In the genomic region with DNA sequence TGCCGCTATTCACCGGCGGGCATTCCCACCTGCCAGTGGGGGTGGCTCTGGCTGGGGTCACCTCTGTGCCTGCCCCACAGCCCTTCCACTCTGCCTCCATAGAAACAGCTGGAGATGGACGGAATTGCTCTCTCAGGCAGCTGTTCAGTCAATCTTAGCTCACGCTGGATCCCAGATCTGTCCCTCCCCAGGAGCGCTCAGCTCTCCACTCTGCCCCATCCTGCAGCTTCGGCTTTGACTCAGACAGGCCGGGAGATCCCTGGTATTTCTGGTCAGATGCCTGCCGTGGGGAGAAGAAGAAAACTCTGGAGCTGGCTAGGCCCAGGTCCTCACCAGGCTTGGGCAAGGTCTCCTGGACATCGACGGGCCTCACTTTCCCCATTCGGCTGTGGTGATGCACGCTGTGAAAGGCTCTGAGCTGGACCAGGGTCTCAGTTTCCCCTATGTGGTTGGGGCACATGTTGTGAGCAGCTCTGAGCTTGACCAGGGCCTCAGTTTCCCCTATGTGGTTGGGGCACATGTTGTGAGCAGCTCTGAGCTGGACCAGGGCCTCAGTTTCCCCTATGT, we compare ENCODE assay signal across 18 cellular contexts. TPM values are rescaled to one million over a fixed set of nuclear protein-coding genes. Genes with fewer than 3 reads are reported as not detected.
A peak's percentile ranks its signal among the peaks of the same experiment; 100 is the strongest.
DNase-seq lines count a peak whose midpoint lies in the region; ATAC-seq, FAIRE-seq and TF ChIP-seq lines count a peak whose summit lies in the region.
"Had no signal": no experiment of that assay in that cellular context is flagged by ENCODE, and none has a peak within 500 bp of the region (broad histone marks: within the 10 kb centered on the region; RNA-seq: fewer than 3 reads in every experiment).

No MANE protein-coding gene starts in this region.

- H3K4me2 ChIP-seq in K562 (ENCODE audit: insufficient read depth, low read length), result no peak overlapping the region
- no peak overlapping the region for H3K4me2 ChIP-seq in neuronal stem cell (ENCODE audit: insufficient read depth, low read length, poor library complexity, severe bottlenecking)

- H4K8ac ChIP-seq in neuronal stem cell (ENCODE audit: low read depth, low read length), result no peak overlapping the region

- no peak overlapping the region for H4K91ac ChIP-seq in neuronal stem cell (ENCODE audit: low read depth, low read length, poor library complexity)

- no peak for TF ChIP-seq POLR2A in K562 (conservative IDR thresholded peaks at IDR 0.05)
- no peak for TF ChIP-seq POLR2A in thyroid gland (IDR thresholded peaks at IDR 0.05)

- no peaks in the 10 kb centered on the region for H3K36me3 Mint-ChIP-seq in CD4-positive, alpha-beta T cell (ENCODE audit: low read depth)

- TF ChIP-seq CTCF in K562 (IDR thresholded peaks at IDR 0.05 in 2 of 3, conservative IDR thresholded peaks at IDR 0.05 in 1 of 3; ENCODE audit: insufficient read depth in 2 of 3, low read depth in 1 of 3, low read length in 3 of 3) (no peak), thyroid gland (IDR thresholded peaks at IDR 0.05) (no peak)
- TF ChIP-seq CTCF in CD4-positive, alpha-beta T cell (IDR thresholded peaks at IDR 0.05), result no peak

- intact Hi-C loops in Right ventricle myocardium superior (cut with DNase I) (no loop called here), cardiac septum (cut with DNase I) (no loop called here), K562 (cut with micrococcal nuclease) (no loop called here), thyroid gland (cut with DNase I) (no loop called here)
- intact Hi-C loops in CD4-positive, alpha-beta T cell (cut with DNase I, micrococcal nuclease), result no loop called here

- no peak for TF ChIP-seq EP300 in K562 (IDR thresholded peaks at IDR 0.05; ENCODE audit: low read length)

- no peak for FAIRE-seq in K562 (lab: Jason Lieb, UNC)
- FAIRE-seq: GM19239, H1 had no signal

- no peaks in the 10 kb centered on the region for H3K9me3 ChIP-seq in K562 (replicated peaks; ENCODE audit: control insufficient read depth, insufficient read depth, low read depth, low read length)
- H3K9me3 ChIP-seq in neuronal stem cell (replicated peaks in 1 of 2; ENCODE audit: control insufficient read depth in 2 of 2, insufficient read depth in 1 of 2, low read depth in 1 of 2, low read length in 2 of 2), result no peaks in the 10 kb centered on the region
- H3K9me3 ChIP-seq in CD4-positive, alpha-beta T cell (ENCODE audit: control insufficient read depth, low read length), result no peaks in the 10 kb centered on the region
- H3K9me3 ChIP-seq in thyroid gland, result no peaks in the 10 kb centered on the region

- H2BK15ac ChIP-seq in neuronal stem cell (ENCODE audit: low read length), result no peak overlapping the region

- peak overlapping the region; percentile 14 for H2BK12ac ChIP-seq in neuronal stem cell (ENCODE audit: low read length)

- no peak overlapping the region for H2AFZ ChIP-seq in K562 (ENCODE audit: low read depth, low read length)
- no peak overlapping the region for H2AFZ ChIP-seq in neuronal stem cell (ENCODE audit: low read length)

- H3K23ac ChIP-seq in neuronal stem cell (ENCODE audit: low read depth, low read length, poor library complexity), result no peak overlapping the region

- ATAC-seq in Right ventricle myocardium superior (ENCODE audit: poor library complexity) (no peak), K562 (no peak), GM21825 (IDR thresholded peaks at IDR 0.05; ENCODE audit: unreplicated experiment) (no peak)
- ATAC-seq in CD4-positive, alpha-beta T cell (ENCODE audit: poor library complexity), result no peak
- ATAC-seq: SK-N-SH treated with all-trans-retinoic acid at 6 μM for 48 hours had no signal

- no peak overlapping the region for H3K27ac Mint-ChIP-seq in CD4-positive, alpha-beta T cell

- peaks cover 0 to 29% of the 10 kb centered on the region in 2 experiments; a peak in 2 of 5 replicates for H3K4me1 ChIP-seq in K562 (replicated peaks in 1 of 2; ENCODE audit: control insufficient read depth in 2 of 2, insufficient read depth in 2 of 2, low read length in 2 of 2)
- peaks cover 22 to 39% of the 10 kb centered on the region in 2 donors for H3K4me1 ChIP-seq in neuronal stem cell (ENCODE audit: control insufficient read depth in 2 of 2, insufficient read depth in 1 of 2, low read depth in 1 of 2, low read length in 2 of 2)
- peaks cover 14 to 20% of the 10 kb centered on the region in 2 donors for H3K4me1 ChIP-seq in thyroid gland

- peaks cover 50% of the 10 kb centered on the region for H3K27me3 Mint-ChIP-seq in CD4-positive, alpha-beta T cell

- peaks cover 20% of the 10 kb centered on the region for H3K4me1 Mint-ChIP-seq in CD4-positive, alpha-beta T cell (ENCODE audit: low read depth)

- no peaks in the 10 kb centered on the region for H3K9me1 ChIP-seq in K562 (ENCODE audit: control insufficient read depth, insufficient read depth, low read length)

- H2AK5ac ChIP-seq in neuronal stem cell (ENCODE audit: low read depth, low read length), result peak overlapping the region; percentile 65

- H4K20me1 ChIP-seq in K562 (replicated peaks; ENCODE audit: control insufficient read depth, insufficient read depth, low read length), result peaks cover 15% of the 10 kb centered on the region; the same call in 1 of the 2 replicates

- DNase-seq in Right ventricle myocardium superior (peak; percentile 10), cardiac septum (ENCODE audit: low spot score) (no peak), K562 (ENCODE audit: extremely low read depth in 1 of 4, low spot score in 3 of 4) (no peak), neuronal stem cell (ENCODE audit: low spot score) (no peak), thyroid gland (no peak)
- DNase-seq in CD4-positive, alpha-beta T cell, result no peak
- DNase-seq: AML-193; NCI-H2029; NCI-H2227 treated with DMSO at 0.1 percent for 48 hours; NCI-H524; NCI-H774; NK-92 treated with Interleukin-12 subunit alpha and Interleukin-12 subunit beta, amount 100 ng/mL, for 24 hours; SIG-M5 had no signal

- H2BK5ac ChIP-seq in neuronal stem cell (ENCODE audit: low read length), result peak overlapping the region; percentile 78

- H3K9ac ChIP-seq in K562 (ENCODE audit: insufficient read depth in 1 of 2, low read depth in 2 of 2, low read length in 2 of 2) (no peak overlapping the region), neuronal stem cell (ENCODE audit: low read depth, low read length, poor library complexity) (no peak overlapping the region)

- no TSS peak for BruUV-seq in K562 (replicated peaks; lab: Mats Ljungman, UMichigan)

- H3K27me3 ChIP-seq in K562 (ENCODE audit: control insufficient read depth in 2 of 2, insufficient read depth in 2 of 2, low read length in 2 of 2), result peaks cover 46 to 79% of the 10 kb centered on the region in 2 experiments; a peak in 4 of 5 replicates
- peaks cover 8 to 77% (median 40%) of the 10 kb centered on the region in 3 experiments for H3K27me3 ChIP-seq in neuronal stem cell (ENCODE audit: control insufficient read depth in 3 of 3, insufficient read depth in 3 of 3, low read depth in 1 of 3, low read length in 3 of 3)
- peaks cover 60% of the 10 kb centered on the region for H3K27me3 ChIP-seq in CD4-positive, alpha-beta T cell (ENCODE audit: control insufficient read depth, insufficient read depth, low read length)
- H3K27me3 ChIP-seq in thyroid gland, result peaks cover 11% of the 10 kb centered on the region

- H3K18ac ChIP-seq in neuronal stem cell (ENCODE audit: low read length), result peak overlapping the region; percentile 66

- H2BK120ac ChIP-seq in neuronal stem cell (ENCODE audit: low read depth, low read length), result no peak overlapping the region

- no peaks in the 10 kb centered on the region for H3K9me3 Mint-ChIP-seq in CD4-positive, alpha-beta T cell

- no peak overlapping the region for H3K27ac ChIP-seq in K562 (ENCODE audit: extremely low read depth, low read depth, low read length)
- H3K27ac ChIP-seq in neuronal stem cell (replicated peaks; ENCODE audit: low read length), result no peak overlapping the region
- no peak overlapping the region for H3K27ac ChIP-seq in CD4-positive, alpha-beta T cell (ENCODE audit: low read depth, low read length)
- peak overlapping the region in 1 of 3 donors; percentile 48 for H3K27ac ChIP-seq in thyroid gland
- H3K27ac ChIP-seq: RWPE1 had no signal

- no peaks in the 10 kb centered on the region for H3K79me1 ChIP-seq in neuronal stem cell (ENCODE audit: low read depth, low read length)

- H3K14ac ChIP-seq in neuronal stem cell (ENCODE audit: low read length), result peak overlapping the region; percentile 63

- no peak overlapping the region for H3K4me3 ChIP-seq in K562
- H3K4me3 ChIP-seq in neuronal stem cell (ENCODE audit: low read length in 2 of 2), result no peak overlapping the region
- no peak overlapping the region for H3K4me3 ChIP-seq in thyroid gland (replicated peaks in 1 of 3)

- H3K79me2 ChIP-seq in K562 (ENCODE audit: control insufficient read depth, insufficient read depth, low read length), result no peaks in the 10 kb centered on the region

- H3K36me3 ChIP-seq in K562 (ENCODE audit: control insufficient read depth, insufficient read depth, low read length) (no peaks in the 10 kb centered on the region), neuronal stem cell (replicated peaks in 1 of 2; ENCODE audit: control insufficient read depth in 2 of 2, insufficient read depth in 2 of 2, low read length in 2 of 2) (no peaks in the 10 kb centered on the region), thyroid gland (no peaks in the 10 kb centered on the region)

- H3K4ac ChIP-seq in neuronal stem cell (ENCODE audit: low read length), result no peak overlapping the region

- no peak overlapping the region for H3K4me3 Mint-ChIP-seq in CD4-positive, alpha-beta T cell

- in situ Hi-C loops in K562 (cut with MboI), result no loop called here

- TF ChIP-seq RAD21 in K562 (CRISPR knock-in tag; conservative IDR thresholded peaks at IDR 0.05 in 1 of 2, IDR thresholded peaks at IDR 0.05 in 1 of 2), result no peak

- POLR2A ChIA-PET in K562 (lab: Yijun Ruan, JAX), result interaction anchor here (0.6 to 0.8 kb wide), 3 partner anchors 40 to 366 kb away, joined by 3 to 5 read pairs (median 3); no protein-coding TSS in a partner anchor
- POLR2A ChIA-PET in CD4-positive, alpha-beta T cell (lab: Charles Lee), result no interaction called here

- 5% methylated on average over 13 of the region's 13 CpGs for WGBS in K562 (ENCODE audit: insufficient coverage, low coverage, missing lambda C conversion rate)
- WGBS in neuronal stem cell (ENCODE audit: extremely low coverage in 2 of 2, insufficient read length in 2 of 2, insufficient replicate concordance in 1 of 2), 2 donors, result no CpG with 5 or more reads among the region's 13 CpGs
- 75 to 89% methylated on average over 5 to 13 of the region's 13 CpGs for WGBS in thyroid gland, 2 donors

- CTCF ChIA-PET in K562 (lab: Yijun Ruan, JAX; ENCODE audit: low intra/inter-chr PET ratio), result no interaction called here
- CTCF ChIA-PET in CD4-positive, alpha-beta T cell (lab: Charles Lee), result no interaction called here

RNA-seq across cellular contexts. Expression of gene SLC9A3, which starts 7.6 kb away (rescaled TPM):
- total RNA-seq in Right ventricle myocardium superior (0.91 TPM), cardiac septum (1.0 TPM), K562 (2014; rRNA removed) (4.7 and 6.7 TPM in 2 replicates), K562 (2014; rRNA removed; fragmentation: Illumina TruSeq; extraction: Trizol) (1.3 and 1.5 TPM in 2 replicates), K562 (2015; rRNA removed; fragmentation: Illumina TruSeq; extraction: Trizol) (2.1 and 2.9 TPM in 2 replicates), K562 (2021) (4.0 and 4.4 TPM in 2 replicates), thyroid gland (1 to 10 TPM; 5.9 to 8.2 (median 7.6) TPM)
- 2.7 and 4.4 TPM in 2 replicates for total RNA-seq in K562 (2011; cell fraction: chromatin; rRNA removed; ENCODE audit: low replicate concordance)
- total RNA-seq in K562 (2011; cell fraction: nucleolus; rRNA removed), result 4.6 and 5.5 TPM in 2 replicates
- total RNA-seq in K562 (2011; cell fraction: nucleoplasm; rRNA removed), result 3.2 and 4.1 TPM in 2 replicates
- polyA plus RNA-seq in K562 (2011; rRNA removed) (2.6 and 3.7 TPM in 2 replicates), K562 (2014; fragmentation: Illumina TruSeq; extraction: Trizol) (3.6 and 3.7 TPM in 2 replicates), K562 (2014; fragmentation: Nextera tagmentation; extraction: Ambion mirVana) (not detected), K562 (2014; rRNA removed) (5.8 and 7.3 TPM in 2 replicates)
- polyA plus RNA-seq in K562 (2011; cell fraction: cytosol; rRNA removed), result 3.0 and 6.6 TPM in 2 replicates
- polyA plus RNA-seq in K562 (2011; cell fraction: nucleus; rRNA removed), result 4.7 and 8.2 TPM in 2 replicates
- 3.0 and 3.6 TPM in 2 replicates for polyA plus RNA-seq in K562 (2012)
- polyA minus RNA-seq in K562 (2011; rRNA and poly(A)+ RNA removed), result 0.99 and 1.2 TPM in 2 replicates
- polyA minus RNA-seq in K562 (2011; cell fraction: cytosol; rRNA and poly(A)+ RNA removed), result 0.82 and 2.1 TPM in 2 replicates
- polyA minus RNA-seq in K562 (2011; cell fraction: nucleus; rRNA and poly(A)+ RNA removed), result 3.0 and 3.6 TPM in 2 replicates
- 3.3 TPM for polyA plus RNA-seq in neuronal stem cell (2013, experiment 1 of 2)
- polyA plus RNA-seq in neuronal stem cell (2013, experiment 2 of 2), result 3.2 TPM
- total RNA-seq in CD4-positive, alpha-beta T cell, result 1 to 10 TPM; 2.3 to 2.5 TPM
